ENCODE assay signal across 21 cellular contexts in genomic region chr1:245704765-245705164, GRCh38.
DNase-seq lines count a peak whose midpoint lies in the region; ATAC-seq, FAIRE-seq and TF ChIP-seq lines count a peak whose summit lies in the region.
"Had no signal": no experiment of that assay in that cellular context is flagged by ENCODE, and none has a peak within 500 bp of the region (broad histone marks: within the 10 kb centered on the region; RNA-seq: fewer than 3 reads in every experiment).

No MANE protein-coding gene starts in this region.

- H3K27me3 ChIP-seq in bronchial epithelial cell (ENCODE audit: control insufficient read depth, insufficient read depth, low read length), result no peaks in the 10 kb centered on the region
- H3K27me3 ChIP-seq: SJSA1 had no signal

- H3K36me3 ChIP-seq in bronchial epithelial cell (ENCODE audit: control insufficient read depth, insufficient read depth, low read length), result no peaks in the 10 kb centered on the region
- H3K36me3 ChIP-seq: SJSA1, thoracic aorta had no signal

- TF ChIP-seq CTCF in NB4 (IDR thresholded peaks at IDR 0.05; ENCODE audit: low read depth, low read length), result no peak
- TF ChIP-seq CTCF in bronchial epithelial cell (IDR thresholded peaks at IDR 0.05; ENCODE audit: insufficient read depth, low read length, severe bottlenecking), result no peak

- no peak for FAIRE-seq in bronchial epithelial cell (lab: Jason Lieb, UNC)
- FAIRE-seq: islet of Langerhans had no signal

- TF ChIP-seq POLR2A in NB4 (IDR thresholded peaks at IDR 0.05; ENCODE audit: extremely low read depth, insufficient read length), result no peak

- DNase-seq in GM03348 (ENCODE audit: low spot score) (peak; percentile 45), NB4 (ENCODE audit: low read depth) (peak; percentile 50), bronchial epithelial cell (ENCODE audit: low read depth) (peak; percentile 9), non-pigmented ciliary epithelial cell (ENCODE audit: low read depth) (peak; percentile 19), NCI-H2171 treated with DMSO at 0.1 percent for 48 hours (lab: John Stamatoyannopoulos, UW) (no peak), superior temporal gyrus (ENCODE audit: extremely low spot score) (no peak), OCI-M2 (lab: John Stamatoyannopoulos, UW; ENCODE audit: unreplicated experiment) (no peak)
- DNase-seq: activated CD4-positive, alpha-beta memory T cell treated with anti-CD3 and anti-CD28 coated beads for 36 hours; activated naive CD8-positive, alpha-beta T cell treated with anti-CD3 and anti-CD28 coated beads, Interleukin-2, amount 10 ng/mL, durations not matched to agents 7 days and 5 days; activated T-cell treated with anti-CD3 and anti-CD28 coated beads, Interleukin-2, amount 50 U/mL, for 4 hours; DND-41; glutamatergic neuron; mesendoderm; NCI-H345; right cardiac atrium; stimulated activated CD4-positive, alpha-beta T cell treated with anti-CD3 and anti-CD28 coated beads, Interleukin-4, amount 100 ng/mL, for 1 hour; stimulated activated CD8-positive, alpha-beta memory T cell treated with anti-CD3 and anti-CD28 coated beads, Interleukin-4, amount 100 ng/mL, for 48 hours had no signal

- no peak for ATAC-seq in HG03520 (IDR thresholded peaks at IDR 0.05; ENCODE audit: unreplicated experiment)
- ATAC-seq: activated T-cell treated with anti-CD3 and anti-CD28 coated beads, Interleukin-2, amount 50 U/mL, for 4 hours; right cardiac atrium had no signal

- H3K4me3 ChIP-seq in NB4 (ENCODE audit: low read depth, low read length) (no peak overlapping the region), bronchial epithelial cell (ENCODE audit: low read depth, low read length) (no peak overlapping the region)
- H3K4me3 ChIP-seq: SJSA1, thoracic aorta had no signal

Comparison
In these comparisons a context has a peak if more than half of its experiments do, and no peak if none do; other contexts are left out.
1. DNase-seq: peak in GM03348 (single experiment), NB4 (single experiment), bronchial epithelial cell (single experiment) and non-pigmented ciliary epithelial cell (single experiment); none in NCI-H2171 treated with DMSO at 0.1 percent for 48 hours (single experiment), superior temporal gyrus (single experiment) and OCI-M2 (single experiment).